Comparison of ENCODE assay signal across 10 cellular contexts in genomic region chr12:7642876-7643309, GRCh38. TPM values are rescaled to one million over a fixed set of nuclear protein-coding genes. Genes with fewer than 3 reads are reported as not detected.
DNase-seq lines count a peak whose midpoint lies in the region; ATAC-seq, FAIRE-seq and TF ChIP-seq lines count a peak whose summit lies in the region.
"Had no signal": no experiment of that assay in that cellular context is flagged by ENCODE, and none has a peak within 500 bp of the region (broad histone marks: within the 10 kb centered on the region; RNA-seq: fewer than 3 reads in every experiment).

No MANE protein-coding gene starts in this region.

- POLR2A ChIA-PET in RWPE1 (lab: Yijun Ruan, JAX; ENCODE audit: low non-redundant PET): no interaction called here

- H2AFZ ChIP-seq in fibroblast of lung (ENCODE audit: low read length): no peak overlapping the region

- no peak overlapping the region for H3K9ac ChIP-seq in fibroblast of lung (ENCODE audit: insufficient read depth, low read length)

- H3K9me3 ChIP-seq in fibroblast of lung (ENCODE audit: control insufficient read depth, insufficient read depth, low read depth, low read length): no peaks in the 10 kb centered on the region

- intact Hi-C loops in left ventricle myocardium superior (cut with micrococcal nuclease): no loop called here

- H3K27ac ChIP-seq in RWPE1 (no peak overlapping the region), fibroblast of lung (ENCODE audit: insufficient read depth, low read length) (no peak overlapping the region)

- FAIRE-seq in frontal cortex (lab: Jason Lieb, UNC): no peak
- FAIRE-seq: TTC549 had no signal

- H3K4me2 ChIP-seq in fibroblast of lung (ENCODE audit: extremely low read depth, insufficient read depth, low read length): no peak overlapping the region

- ATAC-seq in left ventricle myocardium superior (no peak), GM18861 (IDR thresholded peaks at IDR 0.05; ENCODE audit: unreplicated experiment) (no peak)

- H3K4me3 ChIP-seq in fibroblast of lung (replicated peaks in 1 of 4; ENCODE audit: control extremely low read depth in 1 of 4, insufficient read depth in 1 of 4, low read depth in 3 of 4, low read length in 4 of 4): no peak overlapping the region
- H3K4me3 ChIP-seq: lung had no signal

- CTCF ChIA-PET in RWPE1 (lab: Yijun Ruan, JAX): interaction anchor here (0.5 to 1.0 kb wide), 6 partner anchors 13 to 550 kb away, joined by 3 to 4 read pairs (median 4); no protein-coding TSS in a partner anchor

- peaks cover 3% of the 10 kb centered on the region for H3K27me3 ChIP-seq in fibroblast of lung (ENCODE audit: control insufficient read depth, insufficient read depth, low read length)

- no peaks in the 10 kb centered on the region for H3K36me3 ChIP-seq in fibroblast of lung (ENCODE audit: control insufficient read depth, insufficient read depth, low read length)

- H4K20me1 ChIP-seq in fibroblast of lung (ENCODE audit: control insufficient read depth, extremely low read depth, insufficient read depth, low read length): no peaks in the 10 kb centered on the region

- H3K4me1 ChIP-seq in fibroblast of lung (ENCODE audit: control insufficient read depth, extremely low read depth, insufficient read depth, low read length): no peaks in the 10 kb centered on the region

- in situ Hi-C loops in ACHN (cut with HindIII; ENCODE audit: low pct_ligation_motif_present, low pct_unique_long_range_greater_than_20kb, low sequenced_read_pairs): no loop called here

- DNase-seq in ACHN (peak; percentile 53), RWPE1 (ENCODE audit: low spot score) (no peak), fibroblast of lung (ENCODE audit: low read depth in 2 of 2) (peak; percentile 1 to 9), frontal cortex (ENCODE audit: low spot score in 2 of 2) (no peak), NCI-H187 treated with DMSO at 0.1 percent for 48 hours (lab: John Stamatoyannopoulos, UW) (no peak), left ventricle myocardium superior (no peak)

- TF ChIP-seq CTCF in GM12872 (IDR thresholded peaks at IDR 0.05; ENCODE audit: insufficient read depth, low read depth, low read length): peak; percentile 53
- peak; percentile 14 for TF ChIP-seq CTCF in RWPE1 (conservative IDR thresholded peaks at IDR 0.05; ENCODE audit: low read depth)
- TF ChIP-seq CTCF in fibroblast of lung (conservative IDR thresholded peaks at IDR 0.05 in 1 of 2, IDR thresholded peaks at IDR 0.05 in 1 of 2; ENCODE audit: low read depth in 1 of 2, low read length in 2 of 2): peak in 1 of 2 donors; percentile 18

- H3K79me2 ChIP-seq in fibroblast of lung (ENCODE audit: control insufficient read depth, insufficient read depth, low read length): no peaks in the 10 kb centered on the region

RNA-seq across cellular contexts. Expression of gene APOBEC1, which starts 22.8 kb away (rescaled TPM):
- total RNA-seq in fibroblast of lung: not detected in 2 replicates
- not detected in 2 replicates for polyA plus RNA-seq in fibroblast of lung
- not detected in 2 replicates for polyA plus RNA-seq in fibroblast of lung (2012)
- not detected in 2 replicates for polyA minus RNA-seq in fibroblast of lung (ENCODE audit: low replicate concordance)
- not detected for total RNA-seq in frontal cortex
- not detected for total RNA-seq in left ventricle myocardium superior
- total RNA-seq: lung had no signal
- polyA plus RNA-seq: lung had no signal

RNA-seq across cellular contexts. Expression of gene GDF3, which starts 52.7 kb away (rescaled TPM):
- not detected in 2 replicates for total RNA-seq in fibroblast of lung
- not detected in 2 replicates for polyA plus RNA-seq in fibroblast of lung
- not detected in 2 replicates for polyA plus RNA-seq in fibroblast of lung (2012)
- not detected in 2 replicates for polyA minus RNA-seq in fibroblast of lung (ENCODE audit: low replicate concordance)
- not detected for total RNA-seq in frontal cortex
- total RNA-seq in left ventricle myocardium superior: not detected
- total RNA-seq: lung had no signal

Comparison
In these comparisons a context has a peak if more than half of its experiments do, and no peak if none do; other contexts are left out.
1. DNase-seq: peak in ACHN (single experiment) and fibroblast of lung (2 of 2); none in RWPE1 (single experiment), frontal cortex (0 of 2), NCI-H187 treated with DMSO at 0.1 percent for 48 hours (single experiment) and left ventricle myocardium superior (single experiment).